In the genomic region with DNA sequence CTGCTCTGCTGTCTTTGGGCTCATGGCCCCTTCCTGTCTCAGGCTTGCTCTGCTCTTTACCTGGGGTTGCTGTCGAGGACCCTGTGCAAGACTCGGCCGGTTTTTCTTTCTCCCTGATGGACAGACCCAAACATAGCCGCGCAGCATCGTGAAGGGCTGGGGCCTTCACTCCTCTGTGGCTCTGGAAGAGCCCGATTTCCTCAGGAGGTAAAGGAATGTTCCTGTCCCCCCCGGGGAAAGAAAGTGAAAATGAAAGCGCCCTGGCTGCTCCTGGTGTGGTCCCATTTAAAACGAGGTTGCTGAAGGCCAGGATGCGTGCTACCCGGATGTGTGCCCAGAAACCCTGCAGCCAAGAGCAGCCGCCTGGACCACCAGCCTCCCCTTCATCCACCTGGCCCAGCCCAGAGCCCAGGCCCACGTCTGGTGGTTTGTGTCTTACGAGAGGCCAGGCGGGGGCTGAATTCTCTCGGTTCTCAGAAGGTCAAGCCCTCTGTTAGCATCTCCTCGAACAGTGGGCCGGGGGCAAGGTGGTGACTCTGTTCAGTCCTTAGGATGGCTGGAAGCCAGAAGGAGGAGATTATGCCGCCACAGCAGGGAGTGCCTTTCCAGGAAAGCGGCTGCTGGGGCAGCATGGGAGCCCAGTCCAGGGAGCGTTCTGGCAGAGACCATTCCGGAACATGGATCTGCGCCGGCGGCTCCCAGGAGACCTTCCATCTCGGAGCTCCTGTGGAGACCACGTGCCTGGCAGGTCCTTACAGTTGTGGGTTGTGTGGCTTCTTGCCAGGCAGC, we compare ENCODE assay signal across 8 cellular contexts. TPM values are rescaled to one million over a fixed set of nuclear protein-coding genes. Genes with fewer than 3 reads are reported as not detected.
A peak's percentile ranks its signal among the peaks of the same experiment; 100 is the strongest.
DNase-seq lines count a peak whose midpoint lies in the region; ATAC-seq and TF ChIP-seq lines count a peak whose summit lies in the region.

No MANE protein-coding gene starts in this region.

- H3K9me3 Mint-ChIP-seq in osteocyte (ENCODE audit: unreplicated experiment) = no peaks in the 10 kb centered on the region

- peak overlapping the region; percentile 90 for H3K4me3 Mint-ChIP-seq in osteocyte (ENCODE audit: unreplicated experiment)

- H3K27ac Mint-ChIP-seq in osteocyte (ENCODE audit: unreplicated experiment) = peak overlapping the region; percentile 83

- H3K4me3 ChIP-seq in HFF-Myc (replicated peaks; ENCODE audit: low read depth, low read length) = peak overlapping the region; percentile 92

- H3K27me3 Mint-ChIP-seq in osteocyte (ENCODE audit: unreplicated experiment) = peaks cover 13% of the 10 kb centered on the region

- no peak for ATAC-seq in GM19328 (IDR thresholded peaks at IDR 0.05; ENCODE audit: unreplicated experiment)

- peaks cover 36% of the 10 kb centered on the region for H3K4me1 Mint-ChIP-seq in osteocyte (ENCODE audit: unreplicated experiment)

- H3K36me3 Mint-ChIP-seq in osteocyte (ENCODE audit: unreplicated experiment) = no peaks in the 10 kb centered on the region

- TF ChIP-seq CTCF in HFF-Myc (IDR thresholded peaks at IDR 0.05; ENCODE audit: low read depth, low read length, missing control alignments) (no peak), osteocyte (IDR thresholded peaks at IDR 0.05) (no peak)

- DNase-seq in Ammon's horn (ENCODE audit: low spot score) (peak; percentile 37), HFF-Myc (ENCODE audit: extremely low read depth, low read depth) (no peak), foreskin melanocyte (peak; percentile 4), osteocyte (ENCODE audit: extremely low spot score, unreplicated experiment) (no peak), CD1c-positive myeloid dendritic cell (ENCODE audit: extremely low spot score) (no peak), NCI-H187 (lab: John Stamatoyannopoulos, UW) (no peak)
- peak; percentile 20 for DNase-seq in activated CD8-positive, alpha-beta memory T cell treated with anti-CD3 and anti-CD28 coated beads, Interleukin-2, amount 50 U/mL, for 4 hours

RNA-seq across cellular contexts. Expression of gene GUK1, which starts 1.2 kb away (rescaled TPM):
- total RNA-seq in osteocyte = 150 and 166 TPM in 2 replicates

RNA-seq across cellular contexts. Expression of gene GJC2, which starts 8.5 kb away (rescaled TPM):
- 1.6 TPM in 2 replicates for total RNA-seq in osteocyte

RNA-seq across cellular contexts. Expression of gene IBA57, which starts 24.3 kb away (rescaled TPM):
- 8.1 TPM in 2 replicates for total RNA-seq in osteocyte

RNA-seq across cellular contexts. Expression of gene MRPL55, which starts 32.2 kb away (rescaled TPM):
- total RNA-seq in osteocyte = 46.1 and 47.4 TPM in 2 replicates

RNA-seq across cellular contexts. Expression of gene C1orf35, which starts 38.2 kb away (rescaled TPM):
- total RNA-seq in osteocyte = 13.0 and 13.6 TPM in 2 replicates

Comparison
In these comparisons a context has a peak if more than half of its experiments do, and no peak if none do; other contexts are left out.
1. DNase-seq: peak in Ammon's horn (single experiment), activated CD8-positive, alpha-beta memory T cell treated with anti-CD3 and anti-CD28 coated beads, Interleukin-2, amount 50 U/mL, for 4 hours (single experiment) and foreskin melanocyte (single experiment); none in HFF-Myc (single experiment), osteocyte (single experiment), CD1c-positive myeloid dendritic cell (single experiment) and NCI-H187 (0 of 2).